1 cellular context compared by ENCODE assay signal in the genomic region with DNA sequence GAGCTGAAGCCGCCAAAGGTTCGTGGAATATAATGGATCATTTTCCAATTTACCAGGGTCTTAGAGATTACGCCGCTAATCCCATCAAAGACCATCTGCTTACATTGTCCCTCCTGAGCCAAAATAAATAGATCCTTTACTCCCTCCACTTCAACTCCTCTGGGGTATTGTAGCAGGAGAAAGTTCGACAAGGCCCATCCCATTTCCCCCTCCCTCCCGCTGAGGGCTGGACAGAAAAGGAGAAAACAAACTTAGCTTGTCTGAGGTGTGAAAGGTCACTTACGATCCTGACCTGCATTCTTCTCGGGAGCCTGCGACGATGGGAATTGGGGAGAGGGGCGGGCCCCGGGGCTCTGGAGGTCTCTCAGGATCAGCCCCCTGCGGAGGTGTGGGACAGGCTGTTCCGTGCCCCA.
TF ChIP-seq lines count a peak whose summit lies in the region.

No MANE protein-coding gene starts in this region.

TF ChIP-seq in H1, 55 proteins besides CTCF, POLR2A, EP300 and RAD21:
- TF ChIP-seq EGR1 (IDR thresholded peaks at IDR 0.05; ENCODE audit: borderline replicate concordance, low read depth, low read length) (0 out of 2 replicates have a peak, but pooled peaks have one; percentile 2), SP2 (IDR thresholded peaks at IDR 0.05; ENCODE audit: low read length) (no peak), CBX8 (IDR thresholded peaks at IDR 0.05; ENCODE audit: borderline replicate concordance, low read depth, low read length) (no peak), MAX (IDR thresholded peaks at IDR 0.05) (0 out of 2 replicates have a peak, but pooled peaks have one; percentile 21), GABPA (IDR thresholded peaks at IDR 0.05; ENCODE audit: borderline replicate concordance, insufficient read depth, low read length) (no peak), ASH2L (IDR thresholded peaks at IDR 0.05; ENCODE audit: low read length) (no peak), ZNF274 (IDR thresholded peaks at IDR 0.05; ENCODE audit: borderline replicate concordance, extremely low read depth, low read length) (no peak), NANOG (IDR thresholded peaks at IDR 0.05; ENCODE audit: insufficient read depth, low read depth, low read length, poor library complexity, severe bottlenecking) (no peak), SUZ12 (IDR thresholded peaks at IDR 0.05; ENCODE audit: low read length) (no peak), SIN3A (conservative IDR thresholded peaks at IDR 0.05 in 1 of 2, IDR thresholded peaks at IDR 0.05 in 1 of 2; ENCODE audit: low read depth in 1 of 2, low read length in 2 of 2) (0 out of 4 replicates have a peak, but pooled peaks of 1 of the 2 experiments have one; percentile 60), RBBP5 (IDR thresholded peaks at IDR 0.05; ENCODE audit: borderline replicate concordance, low read depth, low read length) (no peak), SP1 (IDR thresholded peaks at IDR 0.05; ENCODE audit: low read depth, low read length) (peak; percentile 15; the same call in 1 of the 2 replicates), KDM1A (IDR thresholded peaks at IDR 0.05; ENCODE audit: borderline replicate concordance, low read length) (no peak), TCF12 (IDR thresholded peaks at IDR 0.05; ENCODE audit: low read depth, low read length) (0 out of 2 replicates have a peak, but pooled peaks have one; percentile 53), RNF2 (IDR thresholded peaks at IDR 0.05; ENCODE audit: borderline replicate concordance, low read depth, low read length, missing control alignments, poor library complexity, severe bottlenecking) (peak; percentile 3), SAP30 (IDR thresholded peaks at IDR 0.05; ENCODE audit: insufficient read depth, insufficient replicate concordance, low read length) (no peak)
